ENCODE assay signal across 8 cellular contexts in the genomic region with DNA sequence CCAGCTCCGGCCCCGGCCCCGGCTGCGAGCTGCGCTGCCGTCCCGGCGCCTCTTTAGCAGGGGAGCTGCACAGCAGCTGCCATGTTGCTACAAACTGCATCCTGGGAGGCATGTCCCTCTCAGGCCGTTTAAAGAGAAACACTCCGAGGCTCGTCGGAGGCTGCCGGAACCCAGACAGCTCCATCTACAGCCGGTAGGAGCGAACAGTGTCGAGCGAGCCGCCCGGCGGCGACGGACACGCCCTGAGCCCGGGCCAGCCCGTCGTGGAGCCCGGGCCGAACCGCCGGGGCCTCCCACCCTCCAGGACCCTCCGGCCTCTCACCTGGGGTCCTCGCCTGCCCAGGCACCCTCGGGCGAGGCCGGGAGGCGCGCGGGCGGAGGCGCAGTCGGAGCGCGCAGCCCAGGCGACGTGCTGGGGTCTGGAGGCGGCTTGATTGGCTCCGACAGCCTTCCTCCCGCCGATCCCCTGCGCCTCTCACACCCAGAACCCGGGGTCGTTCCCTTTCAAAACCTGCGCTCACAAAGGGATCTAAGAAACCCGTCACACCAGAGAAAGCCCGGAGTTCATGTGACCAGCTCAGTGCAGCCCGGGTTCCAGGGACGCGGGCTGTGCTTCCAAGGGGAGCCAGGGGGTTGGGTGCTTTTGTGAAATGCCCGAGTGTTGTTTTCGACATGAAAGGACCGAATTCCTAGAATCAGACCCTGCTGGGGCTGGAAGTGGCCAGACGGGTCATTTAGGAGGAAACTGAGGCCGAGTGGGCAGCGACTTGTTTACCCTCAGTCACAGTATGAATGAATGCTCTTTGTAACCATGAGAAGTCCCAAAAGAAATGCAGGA. TPM values are rescaled to one million over a fixed set of nuclear protein-coding genes. Genes with fewer than 3 reads are reported as not detected.
DNase-seq lines count a peak whose midpoint lies in the region; ATAC-seq, FAIRE-seq and TF ChIP-seq lines count a peak whose summit lies in the region.

A gene (minus strand): TSS at position 570 of the 838 bp plus-strand sequence. CDS start 5,040 bp downstream, outside the sequence.

- H3K27me3 Mint-ChIP-seq in activated CD8-positive, alpha-beta memory T cell treated with anti-CD3 and anti-CD28 coated beads, Interleukin-2, amount 10 ng/mL, durations not matched to agents 7 days and 5 days = peaks cover 18% of the 10 kb centered on the region

- DNase-seq in COLO668 (lab: John Stamatoyannopoulos, UW; ENCODE audit: unreplicated experiment) (peak; percentile 78), NOMO-1 (lab: John Stamatoyannopoulos, UW; ENCODE audit: unreplicated experiment in 2 of 2) (peak; percentile 51 to 58), endothelial cell of umbilical vein (ENCODE audit: low read depth, low spot score) (peak; percentile 80)
- DNase-seq in activated CD8-positive, alpha-beta memory T cell treated with anti-CD3 and anti-CD28 coated beads, Interleukin-2, amount 10 ng/mL, durations not matched to agents 7 days and 5 days = peak; percentile 90
- DNase-seq in stimulated activated CD8-positive, alpha-beta memory T cell treated with anti-CD3 and anti-CD28 coated beads, Interleukin-2, amount 100 ng/mL, for 48 hours (ENCODE audit: low read depth in 2 of 2) = peak; percentile 59 to 63

- peak within 1 kb of the TSS; percentile 87 for H3K4me2 ChIP-seq in endothelial cell of umbilical vein (ENCODE audit: insufficient read depth, low read length)

- no peaks in the 10 kb centered on the region for H3K9me1 ChIP-seq in endothelial cell of umbilical vein (replicated peaks; ENCODE audit: control insufficient read depth, extremely low read depth, insufficient read depth, low read length)

- dilution Hi-C loops in endothelial cell of umbilical vein (cut with MboI; ENCODE audit: extremely low pct_ligation_motif_present, low sequenced_read_pairs) = no loop called here

- POLR2A ChIA-PET in endothelial cell of umbilical vein (lab: Charles Lee) = no interaction called here

- peaks cover 14% of the 10 kb centered on the region for H3K79me2 ChIP-seq in endothelial cell of umbilical vein (ENCODE audit: control insufficient read depth, insufficient read depth, low read length)

- BruUV-seq in endothelial cell of umbilical vein (replicated peaks; lab: Mats Ljungman, UMichigan) = no TSS peak

- no peaks in the 10 kb centered on the region for H3K9me3 Mint-ChIP-seq in activated CD8-positive, alpha-beta memory T cell treated with anti-CD3 and anti-CD28 coated beads, Interleukin-2, amount 10 ng/mL, durations not matched to agents 7 days and 5 days (ENCODE audit: low read depth)

- H3K4me3 ChIP-seq in endothelial cell of umbilical vein (replicated peaks in 1 of 3; ENCODE audit: insufficient read depth in 1 of 3, low read depth in 1 of 3, low read length in 3 of 3) = peak within 1 kb of the TSS; percentile 26 to 82 (median 60)
- H3K4me3 ChIP-seq in mononuclear cell (ENCODE audit: low read length) = peak within 1 kb of the TSS; percentile 61

- peak; percentile 40 to 50 for TF ChIP-seq CTCF in endothelial cell of umbilical vein (IDR thresholded peaks at IDR 0.05; ENCODE audit: extremely low read depth in 1 of 2, insufficient read depth in 1 of 2, low read depth in 1 of 2, low read length in 2 of 2)

- peaks cover 17% of the 10 kb centered on the region for H3K4me1 Mint-ChIP-seq in activated CD8-positive, alpha-beta memory T cell treated with anti-CD3 and anti-CD28 coated beads, Interleukin-2, amount 10 ng/mL, durations not matched to agents 7 days and 5 days

- peak; percentile 77 for TF ChIP-seq POLR2A in endothelial cell of umbilical vein (IDR thresholded peaks at IDR 0.05; ENCODE audit: low read depth, low read length)

- CTCF ChIA-PET in activated CD8-positive, alpha-beta memory T cell treated with anti-CD3 and anti-CD28 coated beads, Interleukin-2, amount 10 ng/mL, durations not matched to agents 7 days and 5 days (lab: Charles Lee) = interaction anchor here (0.6 to 3.4 kb wide), 14 partner anchors 9 to 199 kb away, joined by 3 to 27 read pairs (median 4); a partner anchor contains a TSS
- CTCF ChIA-PET in endothelial cell of umbilical vein (lab: Charles Lee) = interaction anchor here (0.9 to 3.7 kb wide), 11 partner anchors 14 to 334 kb away, joined by 3 to 26 read pairs (median 5); a partner anchor contains a TSS

- H3K27me3 ChIP-seq in endothelial cell of umbilical vein (ENCODE audit: control insufficient read depth in 2 of 2, insufficient read depth in 2 of 2, low read length in 2 of 2) = no peaks in the 10 kb centered on the region
- peaks cover 17% of the 10 kb centered on the region for H3K27me3 ChIP-seq in mononuclear cell (ENCODE audit: insufficient read depth, low read length)

- H3K4me1 ChIP-seq in endothelial cell of umbilical vein (ENCODE audit: control insufficient read depth, extremely low read depth, insufficient read depth, low read length) = peaks cover 9% of the 10 kb centered on the region
- peaks cover 26% of the 10 kb centered on the region for H3K4me1 ChIP-seq in mononuclear cell (ENCODE audit: insufficient read depth, low read length)

- H3K9me3 ChIP-seq in endothelial cell of umbilical vein (replicated peaks; ENCODE audit: control insufficient read depth, insufficient read depth, low read length) (no peaks in the 10 kb centered on the region), mononuclear cell (ENCODE audit: low read depth, low read length) (no peaks in the 10 kb centered on the region)

- no peaks in the 10 kb centered on the region for H4K20me1 ChIP-seq in endothelial cell of umbilical vein (replicated peaks; ENCODE audit: control insufficient read depth, extremely low read depth, insufficient read depth, low read length)

- peak; percentile 91 for FAIRE-seq in endothelial cell of umbilical vein (lab: Jason Lieb, UNC)

- peaks cover 0 to 3% of the 10 kb centered on the region in 2 experiments for H3K36me3 ChIP-seq in endothelial cell of umbilical vein (ENCODE audit: control insufficient read depth in 2 of 2, extremely low read depth in 1 of 2, insufficient read depth in 2 of 2, low read length in 2 of 2)

- intact Hi-C loops in endothelial cell of umbilical vein (cut with micrococcal nuclease) = loop anchor here (1.0 to 5.0 kb wide), 6 partner anchors 36 to 333 kb away; a partner anchor contains a TSS

- H3K27ac ChIP-seq in endothelial cell of umbilical vein (ENCODE audit: insufficient read depth, low read depth, low read length) = peak within 1 kb of the TSS; percentile 8

- peak within 1 kb of the TSS; percentile 70 for H3K9ac ChIP-seq in endothelial cell of umbilical vein (replicated peaks; ENCODE audit: extremely low read depth, insufficient read depth, low read length)

- peak within 1 kb of the TSS; percentile 79 for H3K4me3 Mint-ChIP-seq in activated CD8-positive, alpha-beta memory T cell treated with anti-CD3 and anti-CD28 coated beads, Interleukin-2, amount 10 ng/mL, durations not matched to agents 7 days and 5 days

- H3K36me3 Mint-ChIP-seq in activated CD8-positive, alpha-beta memory T cell treated with anti-CD3 and anti-CD28 coated beads, Interleukin-2, amount 10 ng/mL, durations not matched to agents 7 days and 5 days = peaks cover 3% of the 10 kb centered on the region

- ATAC-seq in GM19438 (IDR thresholded peaks at IDR 0.05; ENCODE audit: low read depth, unreplicated experiment) (peak; percentile 97), HG03571 (IDR thresholded peaks at IDR 0.05; ENCODE audit: unreplicated experiment) (peak; percentile 96)
- peak; percentile 98 for ATAC-seq in activated CD8-positive, alpha-beta memory T cell treated with anti-CD3 and anti-CD28 coated beads, Interleukin-2, amount 10 ng/mL, durations not matched to agents 7 days and 5 days

- peak within 1 kb of the TSS; percentile 79 for H3K27ac Mint-ChIP-seq in activated CD8-positive, alpha-beta memory T cell treated with anti-CD3 and anti-CD28 coated beads, Interleukin-2, amount 10 ng/mL, durations not matched to agents 7 days and 5 days

- peak within 1 kb of the TSS; percentile 78 for H2AFZ ChIP-seq in endothelial cell of umbilical vein (ENCODE audit: low read depth, low read length)

TF ChIP-seq in endothelial cell of umbilical vein, 7 proteins besides CTCF, POLR2A, EP300 and RAD21:
- TF ChIP-seq, protein P1, sequence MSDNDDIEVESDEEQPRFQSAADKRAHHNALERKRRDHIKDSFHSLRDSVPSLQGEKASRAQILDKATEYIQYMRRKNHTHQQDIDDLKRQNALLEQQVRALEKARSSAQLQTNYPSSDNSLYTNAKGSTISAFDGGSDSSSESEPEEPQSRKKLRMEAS (IDR thresholded peaks at IDR 0.05; ENCODE audit: insufficient read depth, insufficient read length) = peak; percentile 6
- TF ChIP-seq POLR2AphosphoS5 (IDR thresholded peaks at IDR 0.05; ENCODE audit: insufficient read depth, low read depth, low read length) (peak; percentile 72), MYC (IDR thresholded peaks at IDR 0.05; ENCODE audit: low read depth, low read length) (no peak), JUN (IDR thresholded peaks at IDR 0.05; ENCODE audit: borderline replicate concordance, insufficient read depth, insufficient read length, low read depth) (no peak), FOS (IDR thresholded peaks at IDR 0.05; ENCODE audit: borderline replicate concordance, insufficient read depth, low read length) (no peak)
TF ChIP-seq in endothelial cell of umbilical vein: peak in this region for 2.

RNA-seq across cellular contexts. Expression of the gene that starts here (rescaled TPM):
- 10 to 100 TPM; 12.1 to 15.2 TPM for total RNA-seq in activated CD8-positive, alpha-beta memory T cell treated with anti-CD3 and anti-CD28 coated beads, Interleukin-2, amount 10 ng/mL, durations not matched to agents 7 days and 5 days
- 11.1 and 12.2 TPM in 2 replicates for total RNA-seq in endothelial cell of umbilical vein
- polyA plus RNA-seq in endothelial cell of umbilical vein = 7.4 and 8.4 TPM in 2 replicates
- 5.0 and 5.4 TPM in 2 replicates for polyA plus RNA-seq in endothelial cell of umbilical vein (2011; cell fraction: cytosol; rRNA removed)
- 3.8 and 4.0 TPM in 2 replicates for polyA plus RNA-seq in endothelial cell of umbilical vein (2011; cell fraction: nucleus; rRNA removed)
- polyA plus RNA-seq in endothelial cell of umbilical vein (2012) = 5.8 and 7.6 TPM in 2 replicates
- 5.2 and 5.8 TPM in 2 replicates for polyA minus RNA-seq in endothelial cell of umbilical vein
- 8.1 TPM for polyA minus RNA-seq in endothelial cell of umbilical vein (2011; cell fraction: cytosol; rRNA and poly(A)+ RNA removed)
- polyA minus RNA-seq in endothelial cell of umbilical vein (2011; cell fraction: nucleus; rRNA and poly(A)+ RNA removed) = 2.5 and 3.0 TPM in 2 replicates
- total RNA-seq in mononuclear cell = 10.8 TPM

Comparison
In these comparisons a context has a peak if more than half of its experiments do, and no peak if none do; other contexts are left out.
1. Peak in every context shown above with its lines: DNase-seq, ATAC-seq, H3K4me3 ChIP-seq and H3K27ac ChIP-seq.